ENCODE assay signal across 8 cellular contexts in genomic region chr2:101473911-101474751, GRCh38. TPM values are rescaled to one million over a fixed set of nuclear protein-coding genes. Genes with fewer than 3 reads are reported as not detected.
DNase-seq lines count a peak whose midpoint lies in the region; ATAC-seq and TF ChIP-seq lines count a peak whose summit lies in the region.

No MANE protein-coding gene starts in this region.

- peak overlapping the region; percentile 67 to 89 (median 83) for H3K4me3 Mint-ChIP-seq in naive B cell

- no peak overlapping the region for H3K27ac Mint-ChIP-seq in naive B cell

- H3K4me1 ChIP-seq in BLaER1, result peaks cover 24% of the 10 kb centered on the region

- no peaks in the 10 kb centered on the region for H3K36me3 ChIP-seq in BLaER1

- DNase-seq in LHCN-M2 (ENCODE audit: low read depth) (peak; percentile 85), activated T-cell treated with anti-CD3 and anti-CD28 coated beads for 48 hours (ENCODE audit: low read depth) (peak; percentile 28), fibroblast of mammary gland (ENCODE audit: low read depth) (peak; percentile 76), naive B cell (peak; percentile 5), superior temporal gyrus (ENCODE audit: extremely low spot score) (peak; percentile 52)

- no peaks in the 10 kb centered on the region for H3K36me3 Mint-ChIP-seq in naive B cell

- H3K4me1 Mint-ChIP-seq in naive B cell, result peaks cover 3 to 10% (median 6%) of the 10 kb centered on the region in 3 donors

- peaks cover 27 to 37% (median 36%) of the 10 kb centered on the region in 3 donors for H3K27me3 Mint-ChIP-seq in naive B cell

- H3K27ac ChIP-seq in BLaER1, result peak overlapping the region; percentile 31; the same call in 1 of the 2 replicates

- H3K4me3 ChIP-seq in BLaER1 (peak overlapping the region; percentile 70), fibroblast of mammary gland (ENCODE audit: control insufficient read depth, low read depth, low read length) (peak overlapping the region; percentile 96)

- H4K20me1 ChIP-seq in BLaER1, result no peaks in the 10 kb centered on the region

- peaks cover 31% of the 10 kb centered on the region for H3K27me3 ChIP-seq in BLaER1

- peak overlapping the region; percentile 61; the same call in 1 of the 2 replicates for H3K9ac ChIP-seq in BLaER1

- TF ChIP-seq CTCF in fibroblast of mammary gland (conservative IDR thresholded peaks at IDR 0.05; ENCODE audit: control insufficient read depth, insufficient read depth, low read depth, low read length), result no peak

- ATAC-seq in naive B cell (ENCODE audit: low read depth in 2 of 2), result peak; percentile 49 to 65
- ATAC-seq in GM19455 (IDR thresholded peaks at IDR 0.05; ENCODE audit: unreplicated experiment), result no peak
- no peak for ATAC-seq in GM21717 (IDR thresholded peaks at IDR 0.05; ENCODE audit: unreplicated experiment)

- H3K4me2 ChIP-seq in BLaER1, result peak overlapping the region; percentile 98

- peaks cover 0 to 2% (median 0%) of the 10 kb centered on the region in 7 donors for H3K9me3 Mint-ChIP-seq in naive B cell

- no peaks in the 10 kb centered on the region for H3K9me3 ChIP-seq in BLaER1

RNA-seq across cellular contexts. Expression of gene RFX8, which starts 0.8 kb away (rescaled TPM):
- total RNA-seq in LHCN-M2 (2014; rRNA removed), result 27.8 and 33.4 TPM in 2 replicates
- 3.9 TPM for polyA plus RNA-seq in LHCN-M2 (2012)
- not detected for polyA plus RNA-seq in naive B cell (ENCODE audit: low read depth in 6 of 6)

Comparison
In these comparisons a context has a peak if more than half of its experiments do, and no peak if none do; other contexts are left out.
1. DNase-seq: peak in every context shown above with its lines; median percentile 85 in LHCN-M2; 76 in fibroblast of mammary gland; 52 in superior temporal gyrus; 28 in activated T-cell treated with anti-CD3 and anti-CD28 coated beads for 48 hours; 5 in naive B cell.
2. ATAC-seq: peak in naive B cell (2 of 2); none in GM19455 (single experiment) and GM21717 (single experiment).